ENCODE assay signal across 1 cellular context in the genomic region with DNA sequence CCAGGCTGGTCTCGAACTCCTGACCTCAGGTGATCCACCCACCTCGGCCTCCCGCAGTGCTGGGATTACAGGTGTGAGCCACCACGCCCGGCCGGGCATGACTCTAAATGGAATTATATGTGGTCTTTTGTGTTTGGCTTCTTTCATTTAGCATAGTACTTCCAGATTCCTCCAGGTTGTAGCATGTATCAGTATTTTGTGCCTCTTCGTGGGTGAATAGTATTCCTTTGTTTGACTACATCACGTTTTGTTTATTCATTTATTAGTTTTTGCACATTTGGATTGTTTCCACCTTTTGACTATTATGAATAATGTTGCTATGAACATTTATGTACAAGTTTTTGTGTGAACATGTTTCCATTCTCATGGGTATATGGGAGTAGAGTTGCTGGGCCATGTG.
TF ChIP-seq lines count a peak whose summit lies in the region.

No MANE protein-coding gene starts in this region.

TF ChIP-seq in WTC11, 78 proteins besides CTCF, POLR2A, EP300 and RAD21 (continued from another document):
- TF ChIP-seq, protein P1, sequence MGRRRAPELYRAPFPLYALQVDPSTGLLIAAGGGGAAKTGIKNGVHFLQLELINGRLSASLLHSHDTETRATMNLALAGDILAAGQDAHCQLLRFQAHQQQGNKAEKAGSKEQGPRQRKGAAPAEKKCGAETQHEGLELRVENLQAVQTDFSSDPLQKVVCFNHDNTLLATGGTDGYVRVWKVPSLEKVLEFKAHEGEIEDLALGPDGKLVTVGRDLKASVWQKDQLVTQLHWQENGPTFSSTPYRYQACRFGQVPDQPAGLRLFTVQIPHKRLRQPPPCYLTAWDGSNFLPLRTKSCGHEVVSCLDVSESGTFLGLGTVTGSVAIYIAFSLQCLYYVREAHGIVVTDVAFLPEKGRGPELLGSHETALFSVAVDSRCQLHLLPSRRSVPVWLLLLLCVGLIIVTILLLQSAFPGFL (CRISPR knock-in tag; IDR thresholded peaks at IDR 0.05; ENCODE audit: borderline replicate concordance) = no peak
- no peak for TF ChIP-seq ETV6 (CRISPR knock-in tag; IDR thresholded peaks at IDR 0.05)
- no peak for TF ChIP-seq ZNF423 (CRISPR knock-in tag; IDR thresholded peaks at IDR 0.05)
- TF ChIP-seq NR3C1 (CRISPR knock-in tag; conservative IDR thresholded peaks at IDR 0.05; ENCODE audit: low read depth) = no peak
- TF ChIP-seq ELF4 (CRISPR knock-in tag; IDR thresholded peaks at IDR 0.05; ENCODE audit: low read depth) = no peak
